Comparison of ENCODE assay signal across 10 cellular contexts in the genomic region with DNA sequence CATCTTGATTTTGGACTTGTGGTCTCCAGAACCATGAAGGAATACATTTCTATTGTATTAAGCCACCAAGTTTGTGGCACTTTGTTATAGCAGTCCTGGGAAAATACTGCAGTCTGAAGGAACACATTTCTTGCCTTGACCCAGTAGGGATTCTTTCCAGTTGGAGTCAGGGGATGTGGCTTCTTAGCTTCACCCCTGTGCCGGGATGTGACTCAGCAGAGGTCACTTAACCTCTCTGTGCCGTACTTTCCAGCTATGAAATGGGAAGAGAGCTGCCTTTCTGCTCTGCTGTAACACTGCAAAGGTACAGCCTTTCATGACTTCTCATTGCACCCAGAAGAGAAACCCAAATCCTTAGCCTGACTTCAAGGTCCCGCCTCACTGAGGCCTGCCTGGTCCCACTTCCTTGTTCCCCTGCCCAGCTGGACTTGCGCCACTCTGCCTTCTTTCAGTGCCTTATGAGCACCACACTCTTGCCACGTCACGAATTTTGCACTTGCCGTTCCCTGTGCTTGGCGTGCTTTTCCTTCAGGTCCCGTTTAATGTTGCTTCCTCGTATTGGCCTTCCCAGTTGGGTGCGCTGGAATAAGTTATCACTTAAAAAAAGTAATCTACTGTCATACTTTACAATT. TPM values are rescaled to one million over a fixed set of nuclear protein-coding genes. Genes with fewer than 3 reads are reported as not detected.
DNase-seq lines count a peak whose midpoint lies in the region; TF ChIP-seq lines count a peak whose summit lies in the region.
"Had no signal": no experiment of that assay in that cellular context is flagged by ENCODE, and none has a peak within 500 bp of the region (broad histone marks: within the 10 kb centered on the region; RNA-seq: fewer than 3 reads in every experiment).

No MANE protein-coding gene starts in this region.

- H3K4me2 ChIP-seq in PC-9, result 0 out of 2 replicates have a peak overlapping the region, but pooled peaks have one; percentile 0
- H3K4me2 ChIP-seq: hepatocyte, KMS-11 had no signal

- no peak for TF ChIP-seq CTCF in PC-9 (conservative IDR thresholded peaks at IDR 0.05)

- peak overlapping the region; percentile 67 for H3K27ac ChIP-seq in PC-9
- H3K27ac ChIP-seq: hepatocyte, KMS-11 had no signal

- H3K4me1 ChIP-seq in PC-9 (replicated peaks; ENCODE audit: insufficient read depth), result peaks cover 25% of the 10 kb centered on the region

- intact Hi-C loops in PC-9 (cut with micrococcal nuclease; ENCODE audit: unreplicated experiment), result no loop called here

- peaks cover 31% of the 10 kb centered on the region for H3K36me3 ChIP-seq in PC-9 (ENCODE audit: low read depth)

- no TSS peak for BruUV-seq in PC-9 (replicated peaks; lab: Mats Ljungman, UMichigan)

- H3K79me2 ChIP-seq in PC-9 (ENCODE audit: low read depth), result peaks cover 98% of the 10 kb centered on the region
- H3K79me2 ChIP-seq: hepatocyte had no signal

- no peak overlapping the region for H3K4me3 ChIP-seq in PC-9
- H3K4me3 ChIP-seq: hepatocyte had no signal

- no peaks in the 10 kb centered on the region for H3K9me2 ChIP-seq in PC-9 (ENCODE audit: insufficient read depth)

- CTCF ChIA-PET in PC-9 (lab: Charles Lee), result no interaction called here

- H4K20me1 ChIP-seq in PC-9 (ENCODE audit: insufficient read depth), result peaks cover 23% of the 10 kb centered on the region

- H3F3A ChIP-seq in PC-9 (ENCODE audit: insufficient read depth, low read depth), result peaks cover 37% of the 10 kb centered on the region

- POLR2A ChIA-PET in PC-9 (lab: Charles Lee; ENCODE audit: unreplicated experiment), result no interaction called here

- H3K27me3 ChIP-seq in PC-9 (ENCODE audit: insufficient read depth, low read depth), result no peaks in the 10 kb centered on the region
- H3K27me3 ChIP-seq: hepatocyte had no signal

- DNase-seq in EH (ENCODE audit: low read depth) (peak; percentile 87), PC-9 (no peak), fibroblast of gingiva (ENCODE audit: low read depth) (peak; percentile 38), pons (ENCODE audit: low spot score) (peak; percentile 56), NCI-H187 treated with DMSO at 0.1 percent for 48 hours (lab: John Stamatoyannopoulos, UW) (no peak), cortex of kidney (lab: John Stamatoyannopoulos, UW) (no peak), NCI-H1694 treated with DMSO at 0.1 percent for 48 hours (lab: John Stamatoyannopoulos, UW) (no peak)
- DNase-seq in stimulated activated CD4-positive, alpha-beta T cell treated with anti-CD3 and anti-CD28 coated beads, Interleukin-2, amount 100 ng/mL, for 48 hours, result no peak

- H2AFZ ChIP-seq in PC-9, result no peak overlapping the region
- H2AFZ ChIP-seq: hepatocyte had no signal

- no peaks in the 10 kb centered on the region for H3K9me3 ChIP-seq in PC-9 (ENCODE audit: insufficient read depth, low read depth)

RNA-seq across cellular contexts. Expression of gene CHST11, which starts 24.2 kb away (rescaled TPM):
- total RNA-seq in PC-9 (2021), result 39.9 and 52.2 TPM in 2 replicates

Comparison
In these comparisons a context has a peak if more than half of its experiments do, and no peak if none do; other contexts are left out.
1. DNase-seq: peak in EH (single experiment), fibroblast of gingiva (single experiment) and pons (single experiment); none in PC-9 (0 of 2), NCI-H187 treated with DMSO at 0.1 percent for 48 hours (single experiment), cortex of kidney (single experiment), stimulated activated CD4-positive, alpha-beta T cell treated with anti-CD3 and anti-CD28 coated beads, Interleukin-2, amount 100 ng/mL, for 48 hours (0 of 2) and NCI-H1694 treated with DMSO at 0.1 percent for 48 hours (single experiment).